8 cellular contexts compared by ENCODE assay signal in genomic region chr1:21251773-21252471, GRCh38. TPM values are rescaled to one million over a fixed set of nuclear protein-coding genes. Genes with fewer than 3 reads are reported as not detected.
A peak's percentile ranks its signal among the peaks of the same experiment; 100 is the strongest.
DNase-seq lines count a peak whose midpoint lies in the region; ATAC-seq and TF ChIP-seq lines count a peak whose summit lies in the region.

No MANE protein-coding gene starts in this region.

- H3K4me2 ChIP-seq in fibroblast of lung (ENCODE audit: extremely low read depth, insufficient read depth, low read length) = peak overlapping the region; percentile 21

- TF ChIP-seq CTCF in fibroblast of lung (conservative IDR thresholded peaks at IDR 0.05 in 1 of 2, IDR thresholded peaks at IDR 0.05 in 1 of 2; ENCODE audit: low read depth in 1 of 2, low read length in 2 of 2) (no peak), GM13976 (IDR thresholded peaks at IDR 0.05; ENCODE audit: borderline replicate concordance, control extremely low read depth, extremely low read depth, insufficient read depth, missing control alignments) (no peak)

- H4K20me1 ChIP-seq in fibroblast of lung (ENCODE audit: control insufficient read depth, extremely low read depth, insufficient read depth, low read length) = no peaks in the 10 kb centered on the region

- ATAC-seq in T-helper 17 cell (no peak), GM21360 (IDR thresholded peaks at IDR 0.05; ENCODE audit: unreplicated experiment) (no peak)

- H3K27ac Mint-ChIP-seq in T-helper 17 cell = peak overlapping the region; percentile 47

- in situ Hi-C loops in GM13976 (cut with MboI; ENCODE audit: low sequenced_read_pairs, unreplicated experiment) = no loop called here

- H3K79me2 ChIP-seq in fibroblast of lung (ENCODE audit: control insufficient read depth, insufficient read depth, low read length) = no peaks in the 10 kb centered on the region

- H3K9me3 ChIP-seq in T-helper 17 cell (ENCODE audit: control insufficient read depth, low read length, poor library complexity, severe bottlenecking) (no peaks in the 10 kb centered on the region), fibroblast of lung (ENCODE audit: control insufficient read depth, insufficient read depth, low read depth, low read length) (no peaks in the 10 kb centered on the region)

- H3K27me3 ChIP-seq in fibroblast of lung (ENCODE audit: control insufficient read depth, insufficient read depth, low read length) = no peaks in the 10 kb centered on the region

- H3K4me1 Mint-ChIP-seq in T-helper 17 cell = peaks cover 16% of the 10 kb centered on the region

- H3K4me3 ChIP-seq in fibroblast of lung (replicated peaks in 1 of 4; ENCODE audit: control extremely low read depth in 1 of 4, insufficient read depth in 1 of 4, low read depth in 3 of 4, low read length in 4 of 4) = no peak overlapping the region

- H3K36me3 ChIP-seq in fibroblast of lung (ENCODE audit: control insufficient read depth, insufficient read depth, low read length) = peaks cover 27% of the 10 kb centered on the region

- no peak overlapping the region for H2AFZ ChIP-seq in fibroblast of lung (ENCODE audit: low read length)

- peak overlapping the region; percentile 75 for H3K27ac ChIP-seq in fibroblast of lung (ENCODE audit: insufficient read depth, low read length)

- no peak overlapping the region for H3K9ac ChIP-seq in fibroblast of lung (ENCODE audit: insufficient read depth, low read length)

- H3K36me3 Mint-ChIP-seq in T-helper 17 cell (ENCODE audit: low read depth) = peaks cover 6% of the 10 kb centered on the region

- H3K4me1 ChIP-seq in fibroblast of lung (ENCODE audit: control insufficient read depth, extremely low read depth, insufficient read depth, low read length) = peaks cover 18% of the 10 kb centered on the region

- no peaks in the 10 kb centered on the region for H3K27me3 Mint-ChIP-seq in T-helper 17 cell

- DNase-seq in H4 (ENCODE audit: low spot score) (peak; percentile 50), T-helper 17 cell (no peak), fibroblast of lung (ENCODE audit: low read depth in 2 of 2) (peak; percentile 82 to 98), pulmonary artery endothelial cell (ENCODE audit: low read depth, low spot score) (peak; percentile 92), SKM-1 (lab: John Stamatoyannopoulos, UW; ENCODE audit: unreplicated experiment) (no peak), GM13976 (ENCODE audit: low spot score) (no peak)
- no peak for DNase-seq in activated CD8-positive, alpha-beta memory T cell treated with anti-CD3 and anti-CD28 coated beads for 24 hours

- H3K4me3 Mint-ChIP-seq in T-helper 17 cell = no peak overlapping the region

RNA-seq across cellular contexts. Expression of gene ECE1, which starts 38.3 kb away (rescaled TPM):
- 55.2 and 64.7 TPM in 2 replicates for total RNA-seq in H4 (2014; rRNA removed; shearing (Covaris generic))
- 100 to 1,000 TPM; 116 to 117 TPM for total RNA-seq in T-helper 17 cell
- total RNA-seq in fibroblast of lung = 57.3 and 138 TPM in 2 replicates
- 131 and 137 TPM in 2 replicates for polyA plus RNA-seq in fibroblast of lung
- polyA plus RNA-seq in fibroblast of lung (2012) = 145 and 152 TPM in 2 replicates
- polyA minus RNA-seq in fibroblast of lung (ENCODE audit: low replicate concordance) = 228 and 250 TPM in 2 replicates
- total RNA-seq in pulmonary artery endothelial cell = 371 and 382 TPM in 2 replicates

Comparison
In these comparisons a context has a peak if more than half of its experiments do, and no peak if none do; other contexts are left out.
1. DNase-seq: peak in H4 (single experiment), fibroblast of lung (2 of 2) and pulmonary artery endothelial cell (single experiment); none in T-helper 17 cell (0 of 3), activated CD8-positive, alpha-beta memory T cell treated with anti-CD3 and anti-CD28 coated beads for 24 hours (single experiment), SKM-1 (single experiment) and GM13976 (single experiment).